Comparison of ENCODE assay signal across 1 cellular context in the genomic region with DNA sequence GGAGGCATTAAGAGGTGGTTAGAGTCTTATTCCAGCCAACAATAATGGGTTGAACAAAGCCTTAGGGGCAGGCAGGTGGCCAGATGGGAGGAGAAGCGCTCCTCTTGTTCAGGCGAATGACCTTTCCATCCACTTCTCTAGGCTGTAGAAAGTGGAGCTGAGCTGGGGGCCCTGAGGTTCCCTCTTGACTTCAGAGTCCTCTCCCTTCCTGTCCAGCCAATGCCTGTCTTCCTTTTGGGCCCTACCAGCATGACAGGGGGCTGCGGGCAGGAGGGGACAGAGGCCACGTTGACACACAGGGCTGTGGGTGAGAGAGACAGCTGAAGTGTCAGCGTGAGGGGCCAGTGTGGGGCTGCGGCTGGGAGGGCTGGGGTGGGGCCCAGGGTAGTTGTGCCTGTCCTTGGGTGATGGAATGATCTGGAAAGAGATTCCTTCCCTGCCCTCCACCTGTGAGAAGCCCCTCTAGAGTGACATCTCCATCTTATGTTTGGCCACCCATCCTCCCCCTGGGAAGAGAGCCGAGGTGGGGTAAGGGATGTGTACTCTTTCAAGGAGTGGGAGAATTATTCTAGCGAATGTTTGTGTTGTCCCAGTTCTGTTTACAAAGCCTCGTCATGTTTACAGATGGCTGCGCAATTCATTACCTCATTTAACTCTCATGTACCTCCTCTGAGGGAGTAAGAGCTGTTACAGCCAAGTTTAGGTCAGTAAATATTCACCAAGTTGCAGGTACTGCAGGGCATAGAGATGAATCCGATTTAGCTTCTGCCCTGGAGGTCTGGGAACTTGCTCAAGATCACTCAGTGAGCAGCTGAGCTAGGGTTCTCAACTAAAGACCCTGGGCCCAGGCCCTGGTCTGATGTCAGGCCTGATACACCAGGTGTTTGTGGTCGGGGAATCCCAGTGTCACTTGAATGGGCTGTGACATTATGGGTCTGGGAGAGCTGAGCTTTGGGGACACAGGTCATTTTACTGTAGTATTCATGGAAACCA.
A peak's percentile ranks its signal among the peaks of the same experiment; 100 is the strongest.
TF ChIP-seq lines count a peak whose summit lies in the region.

No MANE protein-coding gene starts in this region.

TF ChIP-seq in liver, 16 proteins besides CTCF, POLR2A, EP300 and RAD21:
- TF ChIP-seq TAF1 (conservative IDR thresholded peaks at IDR 0.05) (no peak), FOXA1 (IDR thresholded peaks at IDR 0.05) (peak; percentile 100), EGR1 (IDR thresholded peaks at IDR 0.05; ENCODE audit: low read depth in 2 of 2) (peak in 1 of 2 donors; percentile 33), HNF4G (IDR thresholded peaks at IDR 0.05) (peak; percentile 15), FOXA2 (IDR thresholded peaks at IDR 0.05) (peak; percentile 100), YY1 (IDR thresholded peaks at IDR 0.05) (peak; percentile 81), RXRA (IDR thresholded peaks at IDR 0.05) (peak; percentile 84 to 98), NR2F2 (IDR thresholded peaks at IDR 0.05) (no peak), HNF4A (conservative IDR thresholded peaks at IDR 0.05) (peak; percentile 71 to 91), SP1 (IDR thresholded peaks at IDR 0.05) (peak; percentile 88), JUND (IDR thresholded peaks at IDR 0.05) (peak; percentile 90 to 95), GABPA (IDR thresholded peaks at IDR 0.05 in 1 of 2, conservative IDR thresholded peaks at IDR 0.05 in 1 of 2) (peak in 1 of 2 donors; percentile 64)
- TF ChIP-seq, protein P1, sequence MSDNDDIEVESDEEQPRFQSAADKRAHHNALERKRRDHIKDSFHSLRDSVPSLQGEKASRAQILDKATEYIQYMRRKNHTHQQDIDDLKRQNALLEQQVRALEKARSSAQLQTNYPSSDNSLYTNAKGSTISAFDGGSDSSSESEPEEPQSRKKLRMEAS (IDR thresholded peaks at IDR 0.05): peak; percentile 34
- TF ChIP-seq, protein P2, sequence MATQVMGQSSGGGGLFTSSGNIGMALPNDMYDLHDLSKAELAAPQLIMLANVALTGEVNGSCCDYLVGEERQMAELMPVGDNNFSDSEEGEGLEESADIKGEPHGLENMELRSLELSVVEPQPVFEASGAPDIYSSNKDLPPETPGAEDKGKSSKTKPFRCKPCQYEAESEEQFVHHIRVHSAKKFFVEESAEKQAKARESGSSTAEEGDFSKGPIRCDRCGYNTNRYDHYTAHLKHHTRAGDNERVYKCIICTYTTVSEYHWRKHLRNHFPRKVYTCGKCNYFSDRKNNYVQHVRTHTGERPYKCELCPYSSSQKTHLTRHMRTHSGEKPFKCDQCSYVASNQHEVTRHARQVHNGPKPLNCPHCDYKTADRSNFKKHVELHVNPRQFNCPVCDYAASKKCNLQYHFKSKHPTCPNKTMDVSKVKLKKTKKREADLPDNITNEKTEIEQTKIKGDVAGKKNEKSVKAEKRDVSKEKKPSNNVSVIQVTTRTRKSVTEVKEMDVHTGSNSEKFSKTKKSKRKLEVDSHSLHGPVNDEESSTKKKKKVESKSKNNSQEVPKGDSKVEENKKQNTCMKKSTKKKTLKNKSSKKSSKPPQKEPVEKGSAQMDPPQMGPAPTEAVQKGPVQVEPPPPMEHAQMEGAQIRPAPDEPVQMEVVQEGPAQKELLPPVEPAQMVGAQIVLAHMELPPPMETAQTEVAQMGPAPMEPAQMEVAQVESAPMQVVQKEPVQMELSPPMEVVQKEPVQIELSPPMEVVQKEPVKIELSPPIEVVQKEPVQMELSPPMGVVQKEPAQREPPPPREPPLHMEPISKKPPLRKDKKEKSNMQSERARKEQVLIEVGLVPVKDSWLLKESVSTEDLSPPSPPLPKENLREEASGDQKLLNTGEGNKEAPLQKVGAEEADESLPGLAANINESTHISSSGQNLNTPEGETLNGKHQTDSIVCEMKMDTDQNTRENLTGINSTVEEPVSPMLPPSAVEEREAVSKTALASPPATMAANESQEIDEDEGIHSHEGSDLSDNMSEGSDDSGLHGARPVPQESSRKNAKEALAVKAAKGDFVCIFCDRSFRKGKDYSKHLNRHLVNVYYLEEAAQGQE (IDR thresholded peaks at IDR 0.05): peak; percentile 67
- TF ChIP-seq, protein P3, sequence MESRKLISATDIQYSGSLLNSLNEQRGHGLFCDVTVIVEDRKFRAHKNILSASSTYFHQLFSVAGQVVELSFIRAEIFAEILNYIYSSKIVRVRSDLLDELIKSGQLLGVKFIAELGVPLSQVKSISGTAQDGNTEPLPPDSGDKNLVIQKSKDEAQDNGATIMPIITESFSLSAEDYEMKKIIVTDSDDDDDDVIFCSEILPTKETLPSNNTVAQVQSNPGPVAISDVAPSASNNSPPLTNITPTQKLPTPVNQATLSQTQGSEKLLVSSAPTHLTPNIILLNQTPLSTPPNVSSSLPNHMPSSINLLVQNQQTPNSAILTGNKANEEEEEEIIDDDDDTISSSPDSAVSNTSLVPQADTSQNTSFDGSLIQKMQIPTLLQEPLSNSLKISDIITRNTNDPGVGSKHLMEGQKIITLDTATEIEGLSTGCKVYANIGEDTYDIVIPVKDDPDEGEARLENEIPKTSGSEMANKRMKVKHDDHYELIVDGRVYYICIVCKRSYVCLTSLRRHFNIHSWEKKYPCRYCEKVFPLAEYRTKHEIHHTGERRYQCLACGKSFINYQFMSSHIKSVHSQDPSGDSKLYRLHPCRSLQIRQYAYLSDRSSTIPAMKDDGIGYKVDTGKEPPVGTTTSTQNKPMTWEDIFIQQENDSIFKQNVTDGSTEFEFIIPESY (IDR thresholded peaks at IDR 0.05): no peak
- TF ChIP-seq, protein P4, sequence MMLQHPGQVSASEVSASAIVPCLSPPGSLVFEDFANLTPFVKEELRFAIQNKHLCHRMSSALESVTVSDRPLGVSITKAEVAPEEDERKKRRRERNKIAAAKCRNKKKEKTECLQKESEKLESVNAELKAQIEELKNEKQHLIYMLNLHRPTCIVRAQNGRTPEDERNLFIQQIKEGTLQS (IDR thresholded peaks at IDR 0.05): peak; percentile 67
